Comparison of ENCODE assay signal across 8 cellular contexts in genomic region chr2:20596193-20596972, GRCh38. TPM values are rescaled to one million over a fixed set of nuclear protein-coding genes. Genes with fewer than 3 reads are reported as not detected.
A peak's percentile ranks its signal among the peaks of the same experiment; 100 is the strongest.
DNase-seq lines count a peak whose midpoint lies in the region; ATAC-seq and TF ChIP-seq lines count a peak whose summit lies in the region.

No MANE protein-coding gene starts in this region.

- H3K27me3 Mint-ChIP-seq in T-helper 17 cell, result no peaks in the 10 kb centered on the region

- H3K27me3 ChIP-seq in left lung (no peaks in the 10 kb centered on the region), uterus (no peaks in the 10 kb centered on the region)

- no peak for TF ChIP-seq POLR2A in uterus (IDR thresholded peaks at IDR 0.05)

- H3K4me1 ChIP-seq in left lung, result peaks cover 24 to 75% of the 10 kb centered on the region in 2 donors
- peaks cover 6 to 31% of the 10 kb centered on the region in 2 donors for H3K4me1 ChIP-seq in uterus

- H3K4me1 Mint-ChIP-seq in T-helper 17 cell, result peaks cover 15% of the 10 kb centered on the region

- H3K4me3 ChIP-seq in left lung (no peak overlapping the region), uterus (no peak overlapping the region)

- H3K4me3 Mint-ChIP-seq in T-helper 17 cell, result peak overlapping the region; percentile 15

- no peaks in the 10 kb centered on the region for H3K9me3 ChIP-seq in T-helper 17 cell (ENCODE audit: control insufficient read depth, low read length, poor library complexity, severe bottlenecking)
- no peaks in the 10 kb centered on the region for H3K9me3 ChIP-seq in left lung
- no peaks in the 10 kb centered on the region for H3K9me3 ChIP-seq in uterus

- peak overlapping the region; percentile 8 for H3K27ac Mint-ChIP-seq in T-helper 17 cell

- no peaks in the 10 kb centered on the region for H3K36me3 Mint-ChIP-seq in T-helper 17 cell (ENCODE audit: low read depth)

- intact Hi-C loops in Right ventricle myocardium superior (cut with DNase I) (no loop called here), left ventricle myocardium superior (cut with micrococcal nuclease) (no loop called here), left lung (cut with DNase I) (no loop called here), uterus (cut with DNase I; ENCODE audit: low total_unique reads) (no loop called here)

- DNase-seq in Right ventricle myocardium superior (peak; percentile 3), left ventricle myocardium superior (no peak), T-helper 17 cell (no peak), left lung (peak in 1 of 2 donors; percentile 16), uterus (no peak), substantia nigra (lab: John Stamatoyannopoulos, UW) (no peak), midbrain (lab: John Stamatoyannopoulos, UW) (no peak)

- TF ChIP-seq CTCF in left lung (IDR thresholded peaks at IDR 0.05), result no peak
- no peak for TF ChIP-seq CTCF in uterus (IDR thresholded peaks at IDR 0.05)

- H3K27ac ChIP-seq in left lung (peak overlapping the region; percentile 35 to 70), uterus (peak overlapping the region; percentile 86 to 92), substantia nigra (ENCODE audit: low read depth, low read length, poor library complexity, severe bottlenecking) (no peak overlapping the region)

- H3K36me3 ChIP-seq in left lung, result no peaks in the 10 kb centered on the region
- no peaks in the 10 kb centered on the region for H3K36me3 ChIP-seq in uterus

- no peak for ATAC-seq in Right ventricle myocardium superior (ENCODE audit: poor library complexity)
- ATAC-seq in left ventricle myocardium superior, result no peak
- ATAC-seq in T-helper 17 cell, result no peak
- no peak for ATAC-seq in left lung
- ATAC-seq in GM18867 (IDR thresholded peaks at IDR 0.05; ENCODE audit: unreplicated experiment), result no peak

RNA-seq across cellular contexts. Expression of gene HS1BP3, which starts 54.5 kb away (rescaled TPM):
- total RNA-seq in Right ventricle myocardium superior (19.7 TPM), left ventricle myocardium superior (20.2 TPM), T-helper 17 cell (10 to 100 TPM; 12.8 to 13.7 TPM), left lung (10 to 100 TPM; 36.1 to 39.7 TPM), uterus (10 to 100 TPM in 3 of 4 donors, 1 to 10 TPM in 1; 7.1 to 41.8 (median 28.4) TPM)
